ENCODE assay signal across 12 cellular contexts in the genomic region with DNA sequence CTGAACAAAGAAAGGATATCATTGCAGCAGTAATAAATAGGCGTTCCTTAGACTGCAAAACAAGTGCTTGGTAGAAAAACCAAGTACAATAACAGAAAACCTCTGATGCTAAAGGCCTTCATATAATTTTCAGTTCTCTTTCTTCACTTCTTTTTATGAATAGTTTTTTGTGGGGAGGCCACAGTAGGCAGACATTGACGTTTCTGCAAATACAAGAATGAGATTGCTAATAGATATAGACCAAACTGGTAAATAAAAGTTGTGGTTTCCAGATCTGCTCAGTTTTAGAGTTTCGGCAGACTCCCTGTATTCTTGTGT. TPM values are rescaled to one million over a fixed set of nuclear protein-coding genes. Genes with fewer than 3 reads are reported as not detected.
DNase-seq lines count a peak whose midpoint lies in the region; ATAC-seq and TF ChIP-seq lines count a peak whose summit lies in the region.
"Had no signal": no experiment of that assay in that cellular context is flagged by ENCODE, and none has a peak within 500 bp of the region (broad histone marks: within the 10 kb centered on the region; RNA-seq: fewer than 3 reads in every experiment).

No MANE protein-coding gene starts in this region.

- H3K9me3 Mint-ChIP-seq in IgD-negative memory B cell: peaks cover 0 to 10% (median 4%) of the 10 kb centered on the region in 3 donors

- H3K27ac ChIP-seq in body of pancreas: no peak overlapping the region
- H3K27ac ChIP-seq: BLaER1 treated with 17β-estradiol and CSF1 and Interleukin-3, amounts not matched to agents 10 nM and 100 nM; brain microvascular endothelial cell; gastrocnemius medialis had no signal

- H3K27me3 ChIP-seq in body of pancreas: no peaks in the 10 kb centered on the region
- H3K27me3 ChIP-seq: BLaER1 treated with 17β-estradiol and CSF1 and Interleukin-3, amounts not matched to agents 10 nM and 100 nM; brain microvascular endothelial cell; gastrocnemius medialis had no signal

- H3K4me1 ChIP-seq in body of pancreas: no peaks in the 10 kb centered on the region
- H3K4me1 ChIP-seq: gastrocnemius medialis had no signal

- intact Hi-C loops in body of pancreas (cut with DNase I): no loop called here

- H3K36me3 Mint-ChIP-seq in IgD-negative memory B cell: no peaks in the 10 kb centered on the region

- H3K9me3 ChIP-seq in body of pancreas: no peaks in the 10 kb centered on the region
- H3K9me3 ChIP-seq: gastrocnemius medialis had no signal

- WGBS in body of pancreas, 2 donors: 53 to 70% methylated on average over 3 of the region's 3 CpGs

- peak overlapping the region; percentile 72 to 96 (median 83) for H3K27ac Mint-ChIP-seq in IgD-negative memory B cell

- TF ChIP-seq CTCF in GM10266 (IDR thresholded peaks at IDR 0.05; ENCODE audit: control insufficient read depth, insufficient read depth, low read depth, missing control alignments): no peak
- TF ChIP-seq CTCF in omental fat pad (IDR thresholded peaks at IDR 0.05): no peak
- TF ChIP-seq CTCF in body of pancreas (IDR thresholded peaks at IDR 0.05): no peak

- TF ChIP-seq POLR2A in body of pancreas (IDR thresholded peaks at IDR 0.05): no peak

- DNase-seq in GM10266 (ENCODE audit: extremely low spot score): peak; percentile 11
- DNase-seq in activated effector memory CD4-positive, alpha-beta T cell treated with anti-CD3 and anti-CD28 coated beads, Interleukin-2, amount 50 U/mL, for 16 hours: no peak
- DNase-seq in omental fat pad (ENCODE audit: low spot score): no peak
- no peak for DNase-seq in body of pancreas
- DNase-seq in SKM-1 (lab: John Stamatoyannopoulos, UW; ENCODE audit: unreplicated experiment): no peak
- DNase-seq: brain microvascular endothelial cell, gastrocnemius medialis had no signal

- H3K27me3 Mint-ChIP-seq in IgD-negative memory B cell: no peaks in the 10 kb centered on the region

- H3K36me3 ChIP-seq in body of pancreas (replicated peaks in 1 of 2; ENCODE audit: insufficient read depth in 1 of 2, low read depth in 2 of 2): no peaks in the 10 kb centered on the region
- H3K36me3 ChIP-seq: BLaER1 treated with 17β-estradiol and CSF1 and Interleukin-3, amounts not matched to agents 10 nM and 100 nM; brain microvascular endothelial cell; gastrocnemius medialis had no signal

- peaks cover 24 to 29% (median 26%) of the 10 kb centered on the region in 3 donors for H3K4me1 Mint-ChIP-seq in IgD-negative memory B cell

- peak overlapping the region; percentile 71 to 92 (median 85) for H3K4me3 Mint-ChIP-seq in IgD-negative memory B cell

- peak; percentile 60 for ATAC-seq in GM19351 (IDR thresholded peaks at IDR 0.05; ENCODE audit: unreplicated experiment)
- peak; percentile 60 for ATAC-seq in HG02870 (IDR thresholded peaks at IDR 0.05; ENCODE audit: unreplicated experiment)
- no peak for ATAC-seq in omental fat pad (ENCODE audit: low FRiP score)
- ATAC-seq in body of pancreas: no peak
- ATAC-seq: gastrocnemius medialis had no signal

- H3K4me3 ChIP-seq in body of pancreas: no peak overlapping the region
- H3K4me3 ChIP-seq: BLaER1 treated with 17β-estradiol and CSF1 and Interleukin-3, amounts not matched to agents 10 nM and 100 nM; gastrocnemius medialis; skin epidermis had no signal

RNA-seq across cellular contexts. Expression of gene RAP1GDS1, which starts 57.0 kb away (rescaled TPM):
- 37.9 TPM for polyA plus RNA-seq in IgD-negative memory B cell
- total RNA-seq in omental fat pad (10 to 100 TPM; 21.3 to 45.1 (median 34.3) TPM), body of pancreas (10 to 100 TPM; 13.2 to 41.2 TPM)

Comparison
In these comparisons a context has a peak if more than half of its experiments do, and no peak if none do; other contexts are left out.
1. ATAC-seq: peak in GM19351 (single experiment) and HG02870 (single experiment); none in omental fat pad (single experiment) and body of pancreas (single experiment).